ENCODE assay signal across 9 cellular contexts in genomic region chr7:100966542-100967291, GRCh38. TPM values are rescaled to one million over a fixed set of nuclear protein-coding genes. Genes with fewer than 3 reads are reported as not detected.
DNase-seq lines count a peak whose midpoint lies in the region; ATAC-seq and TF ChIP-seq lines count a peak whose summit lies in the region.
"Had no signal": no experiment of that assay in that cellular context is flagged by ENCODE, and none has a peak within 500 bp of the region (broad histone marks: within the 10 kb centered on the region; RNA-seq: fewer than 3 reads in every experiment).

No MANE protein-coding gene starts in this region.

- no peak overlapping the region for H3K27ac Mint-ChIP-seq in GM23338

- H3K9ac ChIP-seq in rectal smooth muscle tissue (ENCODE audit: low read length): peak overlapping the region; percentile 76

- no peaks in the 10 kb centered on the region for H3K9me3 ChIP-seq in right cardiac atrium (ENCODE audit: control insufficient read depth, low read length)

- DNase-seq in GM23338 (ENCODE audit: low spot score) (peak; percentile 46), SW480 (ENCODE audit: low spot score) (peak; percentile 71), right cardiac atrium (peak in 1 of 3 donors; percentile 64), NCI-H2171 treated with DMSO at 0.1 percent for 48 hours (lab: John Stamatoyannopoulos, UW) (no peak), UCSD-AML1 (lab: John Stamatoyannopoulos, UW; ENCODE audit: unreplicated experiment) (no peak)
- DNase-seq in effector CD8-positive, alpha-beta T cell (lab: John Stamatoyannopoulos, UW): no peak
- DNase-seq: NCI-H82 had no signal

- intact Hi-C loops in right cardiac atrium (cut with DNase I): loop anchor here in 1 of 4 donors (5.0 kb wide), 1 partner anchor 91 kb away; no protein-coding TSS in a partner anchor

- no peaks in the 10 kb centered on the region; the same call in 2 of the 3 replicates for H3K36me3 Mint-ChIP-seq in GM23338 (ENCODE audit: low read depth)

- H3K9me2 ChIP-seq in GM23338 (ENCODE audit: insufficient read depth): no peaks in the 10 kb centered on the region

- peaks cover 29% of the 10 kb centered on the region for H3K27me3 Mint-ChIP-seq in GM23338 (ENCODE audit: insufficient read depth, low read depth, poor library complexity)

- peaks cover 36% of the 10 kb centered on the region for H3K4me1 Mint-ChIP-seq in GM23338

- H3K27ac ChIP-seq in GM23338 (ENCODE audit: low read depth) (no peak overlapping the region), right cardiac atrium (ENCODE audit: low read length) (no peak overlapping the region), rectal smooth muscle tissue (ENCODE audit: low read depth, low read length) (no peak overlapping the region)

- no peaks in the 10 kb centered on the region for H3K79me2 ChIP-seq in GM23338 (replicated peaks; ENCODE audit: insufficient read depth)

- H4K20me1 ChIP-seq in GM23338 (replicated peaks; ENCODE audit: insufficient read depth): peaks cover 2% of the 10 kb centered on the region; the same call in 1 of the 2 replicates

- H3K4me3 Mint-ChIP-seq in GM23338: peak overlapping the region; percentile 88

- H3K4me3 ChIP-seq in GM23338 (peak overlapping the region; percentile 89), right cardiac atrium (ENCODE audit: low read length) (peak overlapping the region; percentile 5), rectal smooth muscle tissue (ENCODE audit: low read length) (peak overlapping the region; percentile 65)

- H3K4me2 ChIP-seq in GM23338: peak overlapping the region; percentile 100

- H3K4me1 ChIP-seq in GM23338 (ENCODE audit: insufficient read depth): peaks cover 38% of the 10 kb centered on the region
- H3K4me1 ChIP-seq in right cardiac atrium (ENCODE audit: control insufficient read depth, insufficient read depth, low read length): no peaks in the 10 kb centered on the region
- H3K4me1 ChIP-seq in rectal smooth muscle tissue (ENCODE audit: control insufficient read depth, insufficient read depth, low read length): no peaks in the 10 kb centered on the region

- no peak for TF ChIP-seq CTCF in GM23338 (conservative IDR thresholded peaks at IDR 0.05; ENCODE audit: low read depth in 2 of 2)

- no peaks in the 10 kb centered on the region for H3K9me3 Mint-ChIP-seq in GM23338

- H3F3A ChIP-seq in GM23338 (replicated peaks; ENCODE audit: low read depth): peaks cover 15% of the 10 kb centered on the region

- no peaks in the 10 kb centered on the region for H3K36me3 ChIP-seq in GM23338 (ENCODE audit: insufficient read depth)
- no peaks in the 10 kb centered on the region for H3K36me3 ChIP-seq in rectal smooth muscle tissue (ENCODE audit: control insufficient read depth, insufficient read depth, low read length)

- WGBS in right cardiac atrium: 11% methylated on average over 40 of the region's 40 CpGs

- ATAC-seq in GM23338 (peak; percentile 0), right cardiac atrium (no peak), HG03469 (IDR thresholded peaks at IDR 0.05; ENCODE audit: unreplicated experiment) (no peak)

- H2AFZ ChIP-seq in GM23338: peak overlapping the region; percentile 97

- H3K27me3 ChIP-seq in GM23338 (ENCODE audit: insufficient read depth): peaks cover 20% of the 10 kb centered on the region
- H3K27me3 ChIP-seq in right cardiac atrium (ENCODE audit: control insufficient read depth, insufficient read depth): no peaks in the 10 kb centered on the region
- peaks cover 30% of the 10 kb centered on the region for H3K27me3 ChIP-seq in rectal smooth muscle tissue (ENCODE audit: control insufficient read depth, insufficient read depth, low read length)

TF ChIP-seq in GM23338, 12 proteins besides CTCF, POLR2A, EP300 and RAD21 (continues in another document):
- TF ChIP-seq ZNF114 (CRISPR knock-in tag; IDR thresholded peaks at IDR 0.05): no peak
- TF ChIP-seq CREB1 (CRISPR knock-in tag; IDR thresholded peaks at IDR 0.05; ENCODE audit: low read depth): no peak
- no peak for TF ChIP-seq JUNB (IDR thresholded peaks at IDR 0.05; ENCODE audit: unreplicated experiment)
- TF ChIP-seq ETS1 (IDR thresholded peaks at IDR 0.05): no peak
- no peak for TF ChIP-seq EZH2 (IDR thresholded peaks at IDR 0.05; ENCODE audit: low read depth, unreplicated experiment)
- no peak for TF ChIP-seq POLR2AphosphoS5 (IDR thresholded peaks at IDR 0.05; ENCODE audit: low read depth)
- no peak for TF ChIP-seq REST (IDR thresholded peaks at IDR 0.05; ENCODE audit: unreplicated experiment)

RNA-seq across cellular contexts. Expression of gene MUC12, which starts 2.6 kb away (rescaled TPM):
- 3.8 and 4.6 TPM in 2 replicates for total RNA-seq in GM23338 (2014; rRNA removed; shearing (Covaris generic))
- polyA plus RNA-seq in GM23338 (2016; fragmentation: Nextera tagmentation; extraction: Ambion mirVana): 18.0 and 21.4 TPM in 2 replicates
- not detected for total RNA-seq in right cardiac atrium
- polyA plus RNA-seq in right cardiac atrium: 0.63 TPM

RNA-seq across cellular contexts. Expression of gene MUC3A, which starts 17.4 kb away (rescaled TPM):
- 16.3 and 19.1 TPM in 2 replicates for total RNA-seq in GM23338 (2014; rRNA removed; shearing (Covaris generic))
- polyA plus RNA-seq in GM23338 (2016; fragmentation: Nextera tagmentation; extraction: Ambion mirVana) (44.4 and 45.7 TPM in 2 replicates), right cardiac atrium (0.63 TPM)
- total RNA-seq in right cardiac atrium: under 1 TPM; 0.06 to 0.18 (median 0.10) TPM

RNA-seq across cellular contexts. Expression of gene MUC17, which starts 53.2 kb away (rescaled TPM):
- under 0.01 TPM in 1 of 2 replicates, not detected in the other for total RNA-seq in GM23338 (2014; rRNA removed; shearing (Covaris generic))
- not detected in 2 replicates for polyA plus RNA-seq in GM23338 (2016; fragmentation: Nextera tagmentation; extraction: Ambion mirVana)
- not detected for total RNA-seq in right cardiac atrium
- polyA plus RNA-seq in right cardiac atrium: not detected

Comparison
In these comparisons a context has a peak if more than half of its experiments do, and no peak if none do; other contexts are left out.
1. DNase-seq: peak in GM23338 (single experiment) and SW480 (single experiment); none in NCI-H2171 treated with DMSO at 0.1 percent for 48 hours (single experiment), effector CD8-positive, alpha-beta T cell (single experiment) and UCSD-AML1 (single experiment).
2. H3K4me3 ChIP-seq: peak in every context shown above with its lines; median percentile 89 in GM23338; 65 in rectal smooth muscle tissue; 5 in right cardiac atrium.
3. RNA of gene MUC3A, which starts 17.4 kb away (total RNA-seq): 16.3 to 19.1 TPM in GM23338; 0.06 to 0.18 TPM in right cardiac atrium; every median in the first group is over 10 times any median in the second.